21 cellular contexts compared by ENCODE assay signal in the genomic region with DNA sequence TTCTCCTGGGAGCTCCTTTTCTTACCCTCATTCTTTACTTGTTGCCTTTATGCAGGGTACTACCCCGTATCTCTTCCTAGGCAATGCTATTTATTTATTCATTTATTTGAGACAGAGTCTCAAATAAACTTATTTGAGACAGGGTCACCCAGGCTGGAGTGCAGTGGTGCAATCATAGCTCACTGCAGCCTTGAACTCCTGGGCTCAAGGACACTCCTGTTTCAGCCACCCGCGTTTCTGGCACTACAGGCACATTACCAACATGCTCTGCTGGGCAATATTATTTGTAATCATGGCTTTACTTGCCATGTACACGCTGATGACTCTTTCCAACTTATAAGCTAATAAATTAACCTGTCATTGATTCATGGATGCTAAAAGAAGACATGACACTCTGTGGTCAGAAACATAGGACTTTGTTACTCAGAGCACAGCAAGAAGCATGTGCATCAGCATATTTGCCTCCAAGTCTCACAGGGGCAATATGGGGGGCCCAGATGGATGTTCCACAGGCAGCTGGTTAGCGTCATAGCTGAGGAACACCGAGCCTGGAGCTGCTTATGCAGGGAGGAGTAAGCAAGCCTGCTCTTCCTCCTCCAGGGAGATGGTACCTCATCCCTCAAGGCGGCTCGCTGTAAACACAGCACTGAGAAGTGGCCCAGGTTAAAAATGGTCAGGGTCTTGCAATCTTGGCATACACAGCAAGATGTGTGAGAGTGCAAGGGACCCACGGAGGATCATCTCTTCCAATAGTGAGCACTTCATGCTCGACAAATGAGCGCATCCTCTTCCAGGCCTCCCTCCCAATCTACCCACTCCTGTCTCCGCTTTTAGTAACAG. TPM values are rescaled to one million over a fixed set of nuclear protein-coding genes. Genes with fewer than 3 reads are reported as not detected.
DNase-seq lines count a peak whose midpoint lies in the region; ATAC-seq, FAIRE-seq and TF ChIP-seq lines count a peak whose summit lies in the region.
"Had no signal": no experiment of that assay in that cellular context is flagged by ENCODE, and none has a peak within 500 bp of the region (broad histone marks: within the 10 kb centered on the region; RNA-seq: fewer than 3 reads in every experiment).

No MANE protein-coding gene starts in this region.

- H3K36me3 Mint-ChIP-seq in H9 (ENCODE audit: insufficient read depth in 1 of 3, low read depth in 3 of 3): no peaks in the 10 kb centered on the region; a peak in 1 of 7 replicates
- H3K36me3 Mint-ChIP-seq in neural crest cell (ENCODE audit: low read depth): no peaks in the 10 kb centered on the region
- H3K36me3 Mint-ChIP-seq in progenitor cell of endocrine pancreas (ENCODE audit: insufficient read depth): no peaks in the 10 kb centered on the region
- H3K36me3 Mint-ChIP-seq: CD8-positive, alpha-beta memory T cell; IgD-negative memory B cell had no signal

- H3K14ac ChIP-seq in H9 (ENCODE audit: insufficient read depth, low read length): no peak overlapping the region

- H3K79me1 ChIP-seq in H9 (ENCODE audit: insufficient read depth, low read depth, low read length, poor library complexity, severe bottlenecking): no peaks in the 10 kb centered on the region

- no peak overlapping the region for H2BK12ac ChIP-seq in H9 (ENCODE audit: insufficient read length, low read depth, low read length)

- no peak for TF ChIP-seq POLR2A in K562 (conservative IDR thresholded peaks at IDR 0.05)

- H3K9me1 ChIP-seq in K562 (ENCODE audit: control insufficient read depth, insufficient read depth, low read length): no peaks in the 10 kb centered on the region

- TF ChIP-seq RAD21 in K562 (CRISPR knock-in tag; conservative IDR thresholded peaks at IDR 0.05 in 1 of 2, IDR thresholded peaks at IDR 0.05 in 1 of 2): no peak

- no peaks in the 10 kb centered on the region for H3K9me3 Mint-ChIP-seq in H9
- H3K9me3 Mint-ChIP-seq in neural crest cell: no peaks in the 10 kb centered on the region
- no peaks in the 10 kb centered on the region for H3K9me3 Mint-ChIP-seq in progenitor cell of endocrine pancreas (ENCODE audit: low read depth)
- H3K9me3 Mint-ChIP-seq: CD8-positive, alpha-beta memory T cell had no signal

- H2AFZ ChIP-seq in H9 (ENCODE audit: low read length) (no peak overlapping the region), K562 (ENCODE audit: low read depth, low read length) (no peak overlapping the region)
- H2AFZ ChIP-seq: GM23248 had no signal

- no peak for TF ChIP-seq CTCF in H9 (conservative IDR thresholded peaks at IDR 0.05)
- no peak for TF ChIP-seq CTCF in K562 (IDR thresholded peaks at IDR 0.05 in 2 of 3, conservative IDR thresholded peaks at IDR 0.05 in 1 of 3; ENCODE audit: insufficient read depth in 2 of 3, low read depth in 1 of 3, low read length in 3 of 3)
- no peak for TF ChIP-seq CTCF in neural crest cell (conservative IDR thresholded peaks at IDR 0.05)
- no peak for TF ChIP-seq CTCF in progenitor cell of endocrine pancreas (IDR thresholded peaks at IDR 0.05; ENCODE audit: unreplicated experiment)

- H3K36me3 ChIP-seq in K562 (ENCODE audit: control insufficient read depth, insufficient read depth, low read length): no peaks in the 10 kb centered on the region
- H3K36me3 ChIP-seq: BLaER1 treated with 17β-estradiol and CSF1 and Interleukin-3, amounts not matched to agents 10 nM and 100 nM had no signal

- no peaks in the 10 kb centered on the region for H3K9me3 ChIP-seq in H9 (ENCODE audit: control insufficient read depth, low read depth, low read length)
- no peaks in the 10 kb centered on the region for H3K9me3 ChIP-seq in K562 (replicated peaks; ENCODE audit: control insufficient read depth, insufficient read depth, low read depth, low read length)
- H3K9me3 ChIP-seq: BLaER1 treated with 17β-estradiol and CSF1 and Interleukin-3, amounts not matched to agents 10 nM and 100 nM had no signal

- H4K20me1 ChIP-seq in H9 (ENCODE audit: control insufficient read depth, insufficient read depth, insufficient read length) (no peaks in the 10 kb centered on the region), K562 (replicated peaks; ENCODE audit: control insufficient read depth, insufficient read depth, low read length) (no peaks in the 10 kb centered on the region)

- H3K4me2 ChIP-seq in H9 (ENCODE audit: insufficient read depth, insufficient read length, low read length) (no peak overlapping the region), K562 (ENCODE audit: insufficient read depth, low read length) (no peak overlapping the region)
- H3K4me2 ChIP-seq: BLaER1 treated with 17β-estradiol and CSF1 and Interleukin-3, amounts not matched to agents 10 nM and 100 nM had no signal

- no peak overlapping the region for H4K91ac ChIP-seq in H9 (ENCODE audit: insufficient read length, low read depth, low read length)

- TF ChIP-seq EP300 in K562 (IDR thresholded peaks at IDR 0.05; ENCODE audit: low read length): no peak

- no peak overlapping the region; a peak in 1 of 5 replicates for H3K4me3 Mint-ChIP-seq in H9
- peak overlapping the region; percentile 35 for H3K4me3 Mint-ChIP-seq in neural crest cell
- H3K4me3 Mint-ChIP-seq in progenitor cell of endocrine pancreas (ENCODE audit: low read depth): no peak overlapping the region
- H3K4me3 Mint-ChIP-seq: B cell, IgD-negative memory B cell had no signal

- H3K79me2 ChIP-seq in H9 (ENCODE audit: insufficient read depth, low read length) (no peaks in the 10 kb centered on the region), K562 (ENCODE audit: control insufficient read depth, insufficient read depth, low read length) (no peaks in the 10 kb centered on the region)

- H2AK5ac ChIP-seq in H9 (ENCODE audit: insufficient read length, low read length): no peak overlapping the region

- no peak overlapping the region for H3K23ac ChIP-seq in H9 (ENCODE audit: insufficient read length, low read depth, low read length)

- H2BK15ac ChIP-seq in H9 (ENCODE audit: low read depth, low read length): no peak overlapping the region

- H3K27ac ChIP-seq in H9 (ENCODE audit: insufficient read length, low read depth, low read length) (no peak overlapping the region), K562 (ENCODE audit: extremely low read depth, low read depth, low read length) (no peak overlapping the region)
- H3K27ac ChIP-seq: BLaER1 treated with 17β-estradiol and CSF1 and Interleukin-3, amounts not matched to agents 10 nM and 100 nM; GM23248; HL-60 had no signal

- H3K27ac Mint-ChIP-seq in H9 (peak overlapping the region in 1 of 3 experiments; percentile 8; a peak in 1 of 7 replicates), neural crest cell (ENCODE audit: unreplicated experiment) (no peak overlapping the region), progenitor cell of endocrine pancreas (no peak overlapping the region)
- H3K27ac Mint-ChIP-seq: B cell had no signal

- in situ Hi-C loops in K562 (cut with MboI): no loop called here

- DNase-seq in H9: peak; percentile 50
- no peak for DNase-seq in K562 (ENCODE audit: extremely low read depth in 1 of 4, low spot score in 3 of 4)
- no peak for DNase-seq in neural crest cell (ENCODE audit: low read depth, low spot score)
- DNase-seq in NCI-H2227 (lab: John Stamatoyannopoulos, UW; ENCODE audit: unreplicated experiment): no peak
- DNase-seq in progenitor cell of endocrine pancreas (ENCODE audit: low spot score, unreplicated experiment): no peak
- DNase-seq in posterior vena cava (ENCODE audit: low spot score): no peak
- DNase-seq: CD8-positive, alpha-beta memory T cell; COR-L47; DMS 273 treated with DMSO at 0.1 percent for 48 hours; DMS53; DND-41; EL; GM23248; H7; KG1 had no signal

- H3T11ph ChIP-seq in H9 (ENCODE audit: low read length): no peak overlapping the region

- H3K4me1 ChIP-seq in H9 (ENCODE audit: insufficient read depth, low read length) (peaks cover 5% of the 10 kb centered on the region; the same call in 1 of the 2 replicates), K562 (replicated peaks in 1 of 2; ENCODE audit: control insufficient read depth in 2 of 2, insufficient read depth in 2 of 2, low read length in 2 of 2) (peaks cover 3 to 18% of the 10 kb centered on the region in 2 experiments; a peak in 4 of 5 replicates)

- WGBS in H9 (ENCODE audit: extremely low coverage, insufficient read length, low lambda C conversion rate): no CpG with 5 or more reads among the region's 12 CpGs
- 2% methylated on average over 12 of the region's 12 CpGs for WGBS in K562 (ENCODE audit: insufficient coverage, low coverage, missing lambda C conversion rate)

- H3K4me3 ChIP-seq in K562: no peak overlapping the region
- H3K4me3 ChIP-seq: BLaER1 treated with 17β-estradiol and CSF1 and Interleukin-3, amounts not matched to agents 10 nM and 100 nM; GM12878; GM23248 had no signal

- intact Hi-C loops in K562 (cut with micrococcal nuclease) (no loop called here), posterior vena cava (cut with DNase I) (no loop called here)

- H3K27me3 Mint-ChIP-seq in H9 (ENCODE audit: low read depth) (peaks cover 24% of the 10 kb centered on the region), neural crest cell (ENCODE audit: low read depth) (peaks cover 36% of the 10 kb centered on the region), progenitor cell of endocrine pancreas (peaks cover 45% of the 10 kb centered on the region)

- no peak for FAIRE-seq in K562 (lab: Jason Lieb, UNC)
- FAIRE-seq: GM12878 had no signal

- no peaks in the 10 kb centered on the region for H3K27me3 ChIP-seq in H9 (ENCODE audit: insufficient read depth, low read length)
- peaks cover 20 to 48% of the 10 kb centered on the region in 2 experiments for H3K27me3 ChIP-seq in K562 (ENCODE audit: control insufficient read depth in 2 of 2, insufficient read depth in 2 of 2, low read length in 2 of 2)

- no peak overlapping the region for H2BK20ac ChIP-seq in H9 (ENCODE audit: low read depth, low read length, poor library complexity, severe bottlenecking)

- no peak overlapping the region for H4K8ac ChIP-seq in H9 (replicated peaks; ENCODE audit: insufficient read length, low read depth, low read length)

- no peak overlapping the region for H4K5ac ChIP-seq in H9 (ENCODE audit: insufficient read length, low read depth, low read length)

- H3K9ac ChIP-seq in H9 (ENCODE audit: extremely low read depth, insufficient read length, low read length) (no peak overlapping the region), K562 (ENCODE audit: insufficient read depth in 1 of 2, low read depth in 2 of 2, low read length in 2 of 2) (no peak overlapping the region)
- H3K9ac ChIP-seq: BLaER1 treated with 17β-estradiol and CSF1 and Interleukin-3, amounts not matched to agents 10 nM and 100 nM; GM23248 had no signal

- H2BK5ac ChIP-seq in H9 (ENCODE audit: insufficient read length, low read length): no peak overlapping the region

- H2BK120ac ChIP-seq in H9 (ENCODE audit: low read depth, low read length, poor library complexity, severe bottlenecking): no peak overlapping the region

- POLR2A ChIA-PET in K562 (lab: Yijun Ruan, JAX): no interaction called here

- BruUV-seq in K562 (replicated peaks; lab: Mats Ljungman, UMichigan): no TSS peak

- ATAC-seq in K562: no peak
- ATAC-seq: GM12878 had no signal

- no peak overlapping the region for H3K56ac ChIP-seq in H9 (ENCODE audit: insufficient read length, low read depth, low read length)

- no peak overlapping the region for H3K4ac ChIP-seq in H9 (ENCODE audit: low read depth, low read length)

- H3K4me1 Mint-ChIP-seq in H9: peaks cover 24 to 29% of the 10 kb centered on the region in 2 experiments
- peaks cover under 1% of the 10 kb centered on the region for H3K4me1 Mint-ChIP-seq in neural crest cell
- H3K4me1 Mint-ChIP-seq in progenitor cell of endocrine pancreas (ENCODE audit: low read depth): peaks cover under 1% of the 10 kb centered on the region

- H3K23me2 ChIP-seq in H9 (ENCODE audit: insufficient read length, low read depth, low read length, poor library complexity, severe bottlenecking): peaks cover 7% of the 10 kb centered on the region

- CTCF ChIA-PET in K562 (lab: Yijun Ruan, JAX; ENCODE audit: low intra/inter-chr PET ratio): no interaction called here

- H3K18ac ChIP-seq in H9 (ENCODE audit: insufficient read length, low read depth, low read length): no peak overlapping the region

RNA-seq across cellular contexts. Expression of a gene that starts 4.2 kb away (rescaled TPM):
- 9.4 and 10.1 TPM in 2 replicates for total RNA-seq in H9 (2021)
- 0.18 and 0.30 TPM in 2 replicates for total RNA-seq in K562 (2011; cell fraction: chromatin; rRNA removed; ENCODE audit: low replicate concordance)
- 0.13 and 0.33 TPM in 2 replicates for total RNA-seq in K562 (2011; cell fraction: nucleolus; rRNA removed)
- total RNA-seq in K562 (2011; cell fraction: nucleoplasm; rRNA removed): 0.23 and 0.29 TPM in 2 replicates
- total RNA-seq in K562 (2014; rRNA removed): not detected in 2 replicates
- not detected in 2 replicates for total RNA-seq in K562 (2014; rRNA removed; fragmentation: Illumina TruSeq; extraction: Trizol)
- total RNA-seq in K562 (2015; rRNA removed; fragmentation: Illumina TruSeq; extraction: Trizol): not detected in 2 replicates
- total RNA-seq in K562 (2021): 0.04 TPM in 1 of 2 replicates, not detected in the other
- polyA plus RNA-seq in K562 (2011; rRNA removed): 0.05 and 0.07 TPM in 2 replicates
- polyA plus RNA-seq in K562 (2011; cell fraction: cytosol; rRNA removed): not detected in 2 replicates
- polyA plus RNA-seq in K562 (2011; cell fraction: nucleus; rRNA removed): 0.03 and 0.07 TPM in 2 replicates
- 0.61 and 0.75 TPM in 2 replicates for polyA plus RNA-seq in K562 (2012)
- polyA plus RNA-seq in K562 (2014; fragmentation: Illumina TruSeq; extraction: Trizol): not detected in 2 replicates
- under 1 TPM; 0.08 to 0.34 TPM for polyA plus RNA-seq in K562 (2014; fragmentation: Nextera tagmentation; extraction: Ambion mirVana)
- polyA plus RNA-seq in K562 (2014; rRNA removed): 0.05 TPM in 1 of 2 replicates, not detected in the other
- polyA minus RNA-seq in K562 (2011; rRNA and poly(A)+ RNA removed): not detected in 2 replicates
- polyA minus RNA-seq in K562 (2011; cell fraction: cytosol; rRNA and poly(A)+ RNA removed): not detected in 2 replicates
- 0.11 and 0.13 TPM in 2 replicates for polyA minus RNA-seq in K562 (2011; cell fraction: nucleus; rRNA and poly(A)+ RNA removed)
- 5.6 and 7.2 TPM in 2 replicates for total RNA-seq in neural crest cell
- 8.5 and 9.7 TPM in 2 replicates for total RNA-seq in progenitor cell of endocrine pancreas
- total RNA-seq in posterior vena cava: 1 to 10 TPM; 2.3 to 3.0 TPM
- total RNA-seq: HT1080 had no signal
